11 cellular contexts compared by ENCODE assay signal in the genomic region with DNA sequence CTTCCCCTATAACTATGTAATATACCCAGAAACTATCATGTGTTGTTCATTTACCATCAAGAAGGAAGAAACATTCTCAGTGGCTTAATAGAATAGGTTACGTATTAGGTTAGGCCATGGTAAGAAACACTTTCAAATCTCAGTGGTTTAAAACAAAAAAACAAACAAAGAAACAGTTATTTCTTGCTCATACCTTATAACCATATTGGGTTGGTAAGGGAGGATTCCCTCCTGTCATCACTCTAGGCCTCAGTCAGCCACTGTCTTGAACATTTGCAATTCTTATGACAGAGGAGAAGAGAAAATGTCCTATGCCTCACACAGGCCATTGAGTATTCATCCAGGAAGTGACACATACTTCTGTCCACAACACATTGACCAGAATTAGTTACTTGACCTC.
A peak's percentile ranks its signal among the peaks of the same experiment; 100 is the strongest.
DNase-seq lines count a peak whose midpoint lies in the region; ATAC-seq and TF ChIP-seq lines count a peak whose summit lies in the region.
"Had no signal": no experiment of that assay in that cellular context is flagged by ENCODE, and none has a peak within 500 bp of the region (broad histone marks: within the 10 kb centered on the region; RNA-seq: fewer than 3 reads in every experiment).

No MANE protein-coding gene starts in this region.

- ATAC-seq in GM21390 (IDR thresholded peaks at IDR 0.05; ENCODE audit: unreplicated experiment), result peak; percentile 82
- peak; percentile 48 for ATAC-seq in HG03103 (IDR thresholded peaks at IDR 0.05; ENCODE audit: low read depth, unreplicated experiment)
- ATAC-seq: activated naive CD4-positive, alpha-beta T cell treated with anti-CD3 and anti-CD28 coated beads, Interleukin-2, amount 50 U/mL, for 72 hours had no signal

- DNase-seq in Caco-2 (no peak), cardiac fibroblast (ENCODE audit: low read depth in 2 of 2) (peak; percentile 9 to 66), caudate nucleus (lab: John Stamatoyannopoulos, UW) (no peak), NCI-H2196 treated with DMSO at 0.1 percent for 48 hours (lab: John Stamatoyannopoulos, UW; ENCODE audit: unreplicated experiment) (no peak), NAMALWA (ENCODE audit: low spot score) (no peak)
- no peak for DNase-seq in activated naive CD8-positive, alpha-beta T cell treated with anti-CD3 and anti-CD28 coated beads for 36 hours

- peak overlapping the region; percentile 92 for H3K27ac Mint-ChIP-seq in Caco-2 (ENCODE audit: unreplicated experiment)
- H3K27ac Mint-ChIP-seq in activated naive CD8-positive, alpha-beta T cell treated with anti-CD3 and anti-CD28 coated beads for 36 hours, result no peak overlapping the region
- H3K27ac Mint-ChIP-seq: activated naive CD4-positive, alpha-beta T cell treated with anti-CD3 and anti-CD28 coated beads, Interleukin-2, amount 50 U/mL, for 72 hours; T-helper 1 cell treated with Interleukin-12 subunit alpha and Interleukin-12 subunit beta and Interleukin-4 antibody, amounts not matched to agents 30 μg/mL and 1 μg/mL, for 36 hours had no signal

- peaks cover 27% of the 10 kb centered on the region for H3K4me1 Mint-ChIP-seq in Caco-2 (ENCODE audit: low read depth, unreplicated experiment)
- H3K4me1 Mint-ChIP-seq in activated naive CD8-positive, alpha-beta T cell treated with anti-CD3 and anti-CD28 coated beads for 36 hours, result no peaks in the 10 kb centered on the region
- H3K4me1 Mint-ChIP-seq: neural crest cell had no signal

- H3K4me1 ChIP-seq in Caco-2, result peaks cover 31% of the 10 kb centered on the region

- intact Hi-C loops in Caco-2 (cut with micrococcal nuclease; ENCODE audit: unreplicated experiment), result no loop called here

- H3K9me3 ChIP-seq in Caco-2, result 0 out of 2 replicates have a peak, but pooled peaks cover 3% of the 10 kb centered on the region

- CTCF ChIA-PET in Caco-2 (lab: Charles Lee), result no interaction called here

- no peaks in the 10 kb centered on the region for H3K9me3 Mint-ChIP-seq in Caco-2 (ENCODE audit: unreplicated experiment)
- H3K9me3 Mint-ChIP-seq in activated naive CD8-positive, alpha-beta T cell treated with anti-CD3 and anti-CD28 coated beads for 36 hours, result no peaks in the 10 kb centered on the region
- H3K9me3 Mint-ChIP-seq: activated naive CD4-positive, alpha-beta T cell treated with anti-CD3 and anti-CD28 coated beads, Interleukin-2, amount 50 U/mL, for 72 hours had no signal

- H3K4me3 ChIP-seq in Caco-2 (ENCODE audit: low read depth, low read length) (no peak overlapping the region), cardiac fibroblast (replicated peaks in 1 of 2; ENCODE audit: low read depth in 2 of 2, low read length in 2 of 2) (no peak overlapping the region)

- no peaks in the 10 kb centered on the region for H3K36me3 Mint-ChIP-seq in Caco-2 (ENCODE audit: insufficient read depth, unreplicated experiment)
- no peaks in the 10 kb centered on the region for H3K36me3 Mint-ChIP-seq in activated naive CD8-positive, alpha-beta T cell treated with anti-CD3 and anti-CD28 coated beads for 36 hours
- H3K36me3 Mint-ChIP-seq: activated naive CD4-positive, alpha-beta T cell treated with anti-CD3 and anti-CD28 coated beads, Interleukin-2, amount 50 U/mL, for 72 hours had no signal

- no peaks in the 10 kb centered on the region for H3K27me3 ChIP-seq in Caco-2 (replicated peaks; ENCODE audit: control insufficient read depth, insufficient read depth, low read length)

- no peak overlapping the region for H3K27ac ChIP-seq in caudate nucleus (ENCODE audit: low read depth, low read length)

- peak overlapping the region; percentile 59 for H3K4me3 Mint-ChIP-seq in Caco-2 (ENCODE audit: unreplicated experiment)
- no peak overlapping the region for H3K4me3 Mint-ChIP-seq in activated naive CD8-positive, alpha-beta T cell treated with anti-CD3 and anti-CD28 coated beads for 36 hours
- H3K4me3 Mint-ChIP-seq: neural crest cell; T-helper 1 cell treated with Interleukin-12 subunit alpha and Interleukin-12 subunit beta and Interleukin-4 antibody, amounts not matched to agents 30 μg/mL and 1 μg/mL, for 36 hours had no signal

- no peaks in the 10 kb centered on the region for H3K36me3 ChIP-seq in Caco-2 (ENCODE audit: control insufficient read depth, insufficient read depth, low read length)

- POLR2A ChIA-PET in Caco-2 (lab: Charles Lee), result no interaction called here

- BruUV-seq in Caco-2 (replicated peaks; lab: Mats Ljungman, UMichigan), result no TSS peak

- TF ChIP-seq CTCF in Caco-2 (IDR thresholded peaks at IDR 0.05; ENCODE audit: insufficient read depth in 1 of 2, low read depth in 1 of 2, low read length in 1 of 2, severe bottlenecking in 1 of 2, unreplicated experiment in 1 of 2) (no peak), cardiac fibroblast (IDR thresholded peaks at IDR 0.05; ENCODE audit: low read depth, low read length) (no peak)

- H3K27me3 Mint-ChIP-seq in Caco-2 (ENCODE audit: insufficient read depth, unreplicated experiment), result no peaks in the 10 kb centered on the region
- H3K27me3 Mint-ChIP-seq in activated naive CD8-positive, alpha-beta T cell treated with anti-CD3 and anti-CD28 coated beads for 36 hours, result peaks cover 4% of the 10 kb centered on the region

Comparison
In these comparisons a context has a peak if more than half of its experiments do, and no peak if none do; other contexts are left out.
1. DNase-seq: peak in cardiac fibroblast (2 of 2); none in Caco-2 (0 of 2), caudate nucleus (0 of 61), NCI-H2196 treated with DMSO at 0.1 percent for 48 hours (single experiment), activated naive CD8-positive, alpha-beta T cell treated with anti-CD3 and anti-CD28 coated beads for 36 hours (single experiment) and NAMALWA (single experiment).